29 cellular contexts compared by ENCODE assay signal in the genomic region with DNA sequence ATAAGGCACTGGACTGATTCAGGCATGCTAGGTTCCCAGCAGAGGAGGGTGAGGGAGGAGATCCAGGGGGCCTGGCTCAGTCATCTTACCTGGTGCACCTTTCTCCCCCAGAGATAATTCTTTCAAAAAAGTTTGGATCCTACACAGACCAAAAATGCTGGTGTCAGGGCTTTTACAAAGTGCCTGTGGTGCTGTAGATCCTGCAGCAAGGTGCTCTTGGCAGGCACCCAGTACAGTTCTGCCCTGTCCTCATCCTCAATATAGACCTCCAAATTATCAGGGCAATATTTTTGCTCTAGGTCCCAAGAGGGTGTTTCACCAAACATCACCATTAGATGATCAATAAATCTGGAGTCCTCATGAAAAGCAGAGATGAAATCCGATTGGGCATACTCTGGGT.
"Had no signal": no experiment of that assay in that cellular context is flagged by ENCODE, and none has a peak within 500 bp of the region (broad histone marks: within the 10 kb centered on the region; RNA-seq: fewer than 3 reads in every experiment).

No MANE protein-coding gene starts in this region.

- H3K4me3 ChIP-seq: ovary, psoas muscle, right lobe of liver, sigmoid colon, stomach, thoracic aorta, thyroid gland, tibial nerve, upper lobe of right lung, vagina had no signal

- H3K4me1 Mint-ChIP-seq: naive thymus-derived CD8-positive, alpha-beta T cell; nephron progenitor cell; neural crest cell; stimulated activated effector memory CD8-positive, alpha-beta T cell treated with anti-CD3 and anti-CD28 coated beads, Interleukin-12 subunit alpha, Interleukin-12 subunit beta, amount 100 ng/mL, for 72 hours had no signal

- ATAC-seq: naive thymus-derived CD8-positive, alpha-beta T cell; natural killer cell treated with Interleukin-12 subunit alpha and Interleukin-12 subunit beta and Interleukin-15 and Interleukin-18, amount 100 ng/mL, for 72 hours; psoas muscle; right cardiac atrium; right lobe of liver; stimulated activated effector memory CD8-positive, alpha-beta T cell treated with anti-CD3 and anti-CD28 coated beads, Interleukin-12 subunit alpha, Interleukin-12 subunit beta, amount 100 ng/mL, for 72 hours; stimulated activated naive B cell treated with anti-CD40 and anti-IgM and Interleukin-4, amounts not matched to agents 10 μg/mL and 1 μg/mL and 100 μg/mL, for 72 hours; upper lobe of right lung had no signal

- H3K4me1 ChIP-seq: parathyroid adenoma, psoas muscle, right lobe of liver, sigmoid colon, stomach, thyroid gland, tibial nerve, upper lobe of right lung, vagina had no signal

- H3K27me3 ChIP-seq: ovary, right lobe of liver, sigmoid colon, stomach, thyroid gland, tibial nerve, upper lobe of right lung, vagina had no signal

- FAIRE-seq: small intestine had no signal

- H3K27ac ChIP-seq: ovary, parathyroid adenoma, psoas muscle, right lobe of liver, sigmoid colon, stomach, thoracic aorta, thyroid gland, tibial nerve, upper lobe of right lung, vagina had no signal

- DNase-seq: naive thymus-derived CD8-positive, alpha-beta T cell; nephron progenitor cell; occipital lobe; ovary; posterior cingulate gyrus; psoas muscle; right cardiac atrium; right lobe of liver; sigmoid colon; small intestine; stimulated activated CD4-positive, alpha-beta T cell treated with anti-CD3 and anti-CD28 coated beads, Interleukin-15, amount 100 ng/mL, for 24 hours; stimulated activated CD4-positive, alpha-beta T cell treated with anti-CD3 and anti-CD28 coated beads, Interleukin-2, amount 100 ng/mL, for 24 hours; stimulated activated CD4-positive, alpha-beta T cell treated with anti-CD3 and anti-CD28 coated beads, Interleukin-2, amount 100 ng/mL, for 48 hours; stimulated activated CD4-positive, alpha-beta T cell treated with anti-CD3 and anti-CD28 coated beads, Interleukin-4, amount 100 ng/mL, for 24 hours; stimulated activated naive B cell treated with anti-CD40 and anti-IgM and Interleukin-4, amounts not matched to agents 10 μg/mL and 1 μg/mL and 100 μg/mL, for 72 hours; stimulated activated naive CD4-positive, alpha-beta T cell treated with Interleukin-2 at 50 U/mL for 16 hours; stomach; thyroid gland; trophoblast cell; upper lobe of right lung had no signal

- H3K4me3 Mint-ChIP-seq: naive thymus-derived CD8-positive, alpha-beta T cell; natural killer cell treated with Interleukin-12 subunit alpha and Interleukin-12 subunit beta and Interleukin-15 and Interleukin-18, amount 100 ng/mL, for 72 hours; nephron progenitor cell; neural crest cell; stimulated activated effector memory CD8-positive, alpha-beta T cell treated with anti-CD3 and anti-CD28 coated beads, Interleukin-12 subunit alpha, Interleukin-12 subunit beta, amount 100 ng/mL, for 72 hours; stimulated activated naive B cell treated with anti-CD40 and anti-IgM and Interleukin-4, amounts not matched to agents 10 μg/mL and 1 μg/mL and 100 μg/mL, for 72 hours; stimulated activated naive CD8-positive, alpha-beta T cell treated with anti-CD3 and anti-CD28 coated beads, Interleukin-15, Interleukin-2, amounts not matched to agents 100 ng/mL and 50 ng/mL, for 24 hours had no signal

- H3K36me3 ChIP-seq: ovary, right lobe of liver, sigmoid colon, stomach, thoracic aorta, thyroid gland, tibial nerve, upper lobe of right lung, vagina had no signal

- H3K9me3 ChIP-seq: ovary, thyroid gland, upper lobe of right lung, vagina had no signal

- H3K36me3 Mint-ChIP-seq: stimulated activated effector memory CD8-positive, alpha-beta T cell treated with anti-CD3 and anti-CD28 coated beads, Interleukin-12 subunit alpha, Interleukin-12 subunit beta, amount 100 ng/mL, for 72 hours; stimulated activated naive B cell treated with anti-CD40 and anti-IgM and Interleukin-4, amounts not matched to agents 10 μg/mL and 1 μg/mL and 100 μg/mL, for 72 hours had no signal

- H3K27ac Mint-ChIP-seq: naive thymus-derived CD8-positive, alpha-beta T cell; natural killer cell treated with Interleukin-12 subunit alpha and Interleukin-12 subunit beta and Interleukin-15 and Interleukin-18, amount 100 ng/mL, for 72 hours; nephron progenitor cell; progenitor cell of endocrine pancreas; stimulated activated effector memory CD8-positive, alpha-beta T cell treated with anti-CD3 and anti-CD28 coated beads, Interleukin-12 subunit alpha, Interleukin-12 subunit beta, amount 100 ng/mL, for 72 hours; stimulated activated naive B cell treated with anti-CD40 and anti-IgM and Interleukin-4, amounts not matched to agents 10 μg/mL and 1 μg/mL and 100 μg/mL, for 72 hours; stimulated activated naive CD8-positive, alpha-beta T cell treated with anti-CD3 and anti-CD28 coated beads, Interleukin-15, Interleukin-2, amounts not matched to agents 100 ng/mL and 50 ng/mL, for 24 hours had no signal

- H3K27me3 Mint-ChIP-seq: naive thymus-derived CD8-positive, alpha-beta T cell; natural killer cell treated with Interleukin-12 subunit alpha and Interleukin-12 subunit beta and Interleukin-15 and Interleukin-18, amount 100 ng/mL, for 72 hours; progenitor cell of endocrine pancreas; stimulated activated naive B cell treated with anti-CD40 and anti-IgM and Interleukin-4, amounts not matched to agents 10 μg/mL and 1 μg/mL and 100 μg/mL, for 72 hours; stimulated activated naive CD8-positive, alpha-beta T cell treated with anti-CD3 and anti-CD28 coated beads, Interleukin-15, Interleukin-2, amounts not matched to agents 100 ng/mL and 50 ng/mL, for 24 hours had no signal
